ENCODE assay signal across 1 cellular context in the genomic region with DNA sequence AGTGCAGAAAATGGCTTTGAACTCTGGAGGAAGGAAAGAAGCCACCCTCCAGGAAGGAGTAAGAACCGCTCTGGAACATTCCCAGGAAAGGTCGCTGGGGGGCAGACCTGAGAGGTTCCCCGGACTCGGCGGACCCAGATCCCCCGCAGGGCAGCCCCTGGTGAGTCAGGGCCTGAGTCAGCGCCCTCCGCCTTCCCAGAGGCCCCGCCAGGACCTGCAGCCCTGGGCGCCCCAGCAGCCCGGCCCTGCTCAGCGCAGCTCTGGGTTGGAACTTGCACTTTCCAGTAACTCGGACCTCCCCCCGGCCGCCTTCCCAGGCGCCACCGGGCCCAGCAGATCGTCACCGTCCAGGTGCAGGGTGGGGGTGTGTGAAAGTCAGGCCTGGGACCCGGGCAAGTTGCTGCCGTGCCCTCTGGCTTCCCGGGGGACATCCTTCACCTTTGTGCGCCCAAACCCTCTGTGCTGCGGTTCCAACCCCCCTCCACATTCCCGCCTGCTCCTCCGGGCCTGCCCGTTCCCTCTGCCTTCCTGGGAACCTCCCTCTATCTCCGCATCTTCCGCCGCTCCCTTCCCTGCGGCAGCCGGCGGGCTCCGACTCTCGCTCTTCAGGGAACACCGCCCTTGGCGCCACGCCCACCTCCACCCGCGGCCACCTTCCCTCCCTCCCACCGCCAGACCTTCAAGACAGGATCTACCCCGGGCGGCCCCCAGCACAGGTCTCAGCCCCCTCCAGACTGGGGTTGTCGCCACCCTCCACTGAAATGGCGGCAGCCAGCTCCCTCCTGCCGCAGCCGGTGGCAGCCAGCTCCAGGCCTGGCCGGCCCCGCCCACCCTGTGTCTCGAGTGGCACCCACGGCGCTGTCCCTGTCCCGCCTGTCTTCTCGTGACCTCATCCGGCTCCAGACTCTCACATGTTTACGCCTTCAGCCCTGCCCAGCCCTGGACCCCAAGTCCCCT.
TF ChIP-seq lines count a peak whose summit lies in the region.

No MANE protein-coding gene starts in this region.

TF ChIP-seq in HepG2, 621 proteins besides CTCF, POLR2A, EP300 and RAD21 (continued from another document and continues in another):
- TF ChIP-seq, protein P1, sequence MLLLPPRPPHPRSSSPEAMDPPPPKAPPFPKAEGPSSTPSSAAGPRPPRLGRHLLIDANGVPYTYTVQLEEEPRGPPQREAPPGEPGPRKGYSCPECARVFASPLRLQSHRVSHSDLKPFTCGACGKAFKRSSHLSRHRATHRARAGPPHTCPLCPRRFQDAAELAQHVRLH (CRISPR knock-in tag; IDR thresholded peaks at IDR 0.05; ENCODE audit: borderline replicate concordance, low read depth) = no peak
- TF ChIP-seq KAT2B (IDR thresholded peaks at IDR 0.05; ENCODE audit: borderline replicate concordance, low read depth, low read length) (no peak), CHD2 (IDR thresholded peaks at IDR 0.05; ENCODE audit: low read depth, low read length) (no peak), NR2F1 (CRISPR knock-in tag; IDR thresholded peaks at IDR 0.05) (0 out of 4 replicates have a peak, but pooled peaks have one; percentile 5 to 49), HDAC6 (IDR thresholded peaks at IDR 0.05; ENCODE audit: low read depth, low read length) (no peak), ZNF354B (CRISPR knock-in tag; IDR thresholded peaks at IDR 0.05) (no peak), ERF (CRISPR knock-in tag; IDR thresholded peaks at IDR 0.05) (peak; percentile 82), MAFG (CRISPR knock-in tag; IDR thresholded peaks at IDR 0.05) (peak; percentile 90), BRD4 (CRISPR knock-in tag; IDR thresholded peaks at IDR 0.05) (0 out of 2 replicates have a peak, but pooled peaks have one; percentile 45), GATAD1 (CRISPR knock-in tag; IDR thresholded peaks at IDR 0.05) (peak; percentile 49; the same call in 1 of the 2 replicates), ZNF431 (CRISPR knock-in tag; IDR thresholded peaks at IDR 0.05; ENCODE audit: borderline replicate concordance, low read depth) (no peak), ZNF713 (CRISPR knock-in tag; IDR thresholded peaks at IDR 0.05) (no peak), NPAS2 (CRISPR knock-in tag; IDR thresholded peaks at IDR 0.05; ENCODE audit: borderline replicate concordance) (no peak), ZNF143 (CRISPR knock-in tag; IDR thresholded peaks at IDR 0.05) (peak; percentile 81), KLF15 (CRISPR knock-in tag; IDR thresholded peaks at IDR 0.05; ENCODE audit: borderline replicate concordance) (no peak; the same call in 1 of the 2 replicates), ZMAT3 (CRISPR knock-in tag; conservative IDR thresholded peaks at IDR 0.05) (peak; percentile 44; the same call in 1 of the 2 replicates), CHD4 (IDR thresholded peaks at IDR 0.05; ENCODE audit: borderline replicate concordance, low read length) (no peak), KDM3A (CRISPR knock-in tag; IDR thresholded peaks at IDR 0.05; ENCODE audit: low read depth) (0 out of 2 replicates have a peak, but pooled peaks have one; percentile 0), TEAD2 (CRISPR knock-in tag; IDR thresholded peaks at IDR 0.05) (no peak), ZC3H13 (CRISPR knock-in tag; IDR thresholded peaks at IDR 0.05) (no peak), ZFY (CRISPR knock-in tag; IDR thresholded peaks at IDR 0.05) (peak; percentile 86), TRIM24 (CRISPR knock-in tag; IDR thresholded peaks at IDR 0.05) (no peak), KDM5A (IDR thresholded peaks at IDR 0.05; ENCODE audit: borderline replicate concordance, low read length) (no peak), SATB2 (CRISPR knock-in tag; IDR thresholded peaks at IDR 0.05) (no peak), LCORL (IDR thresholded peaks at IDR 0.05) (no peak), LCORL (CRISPR knock-in tag; IDR thresholded peaks at IDR 0.05) (peak; percentile 86), ZNF570 (CRISPR knock-in tag; IDR thresholded peaks at IDR 0.05; ENCODE audit: borderline replicate concordance) (no peak)
- TF ChIP-seq, protein P2, sequence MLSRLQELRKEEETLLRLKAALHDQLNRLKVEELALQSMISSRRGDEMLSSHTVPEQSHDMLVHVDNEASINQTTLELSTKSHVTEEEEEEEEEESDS (CRISPR knock-in tag; IDR thresholded peaks at IDR 0.05; ENCODE audit: borderline replicate concordance) = no peak
- TF ChIP-seq, protein P3, sequence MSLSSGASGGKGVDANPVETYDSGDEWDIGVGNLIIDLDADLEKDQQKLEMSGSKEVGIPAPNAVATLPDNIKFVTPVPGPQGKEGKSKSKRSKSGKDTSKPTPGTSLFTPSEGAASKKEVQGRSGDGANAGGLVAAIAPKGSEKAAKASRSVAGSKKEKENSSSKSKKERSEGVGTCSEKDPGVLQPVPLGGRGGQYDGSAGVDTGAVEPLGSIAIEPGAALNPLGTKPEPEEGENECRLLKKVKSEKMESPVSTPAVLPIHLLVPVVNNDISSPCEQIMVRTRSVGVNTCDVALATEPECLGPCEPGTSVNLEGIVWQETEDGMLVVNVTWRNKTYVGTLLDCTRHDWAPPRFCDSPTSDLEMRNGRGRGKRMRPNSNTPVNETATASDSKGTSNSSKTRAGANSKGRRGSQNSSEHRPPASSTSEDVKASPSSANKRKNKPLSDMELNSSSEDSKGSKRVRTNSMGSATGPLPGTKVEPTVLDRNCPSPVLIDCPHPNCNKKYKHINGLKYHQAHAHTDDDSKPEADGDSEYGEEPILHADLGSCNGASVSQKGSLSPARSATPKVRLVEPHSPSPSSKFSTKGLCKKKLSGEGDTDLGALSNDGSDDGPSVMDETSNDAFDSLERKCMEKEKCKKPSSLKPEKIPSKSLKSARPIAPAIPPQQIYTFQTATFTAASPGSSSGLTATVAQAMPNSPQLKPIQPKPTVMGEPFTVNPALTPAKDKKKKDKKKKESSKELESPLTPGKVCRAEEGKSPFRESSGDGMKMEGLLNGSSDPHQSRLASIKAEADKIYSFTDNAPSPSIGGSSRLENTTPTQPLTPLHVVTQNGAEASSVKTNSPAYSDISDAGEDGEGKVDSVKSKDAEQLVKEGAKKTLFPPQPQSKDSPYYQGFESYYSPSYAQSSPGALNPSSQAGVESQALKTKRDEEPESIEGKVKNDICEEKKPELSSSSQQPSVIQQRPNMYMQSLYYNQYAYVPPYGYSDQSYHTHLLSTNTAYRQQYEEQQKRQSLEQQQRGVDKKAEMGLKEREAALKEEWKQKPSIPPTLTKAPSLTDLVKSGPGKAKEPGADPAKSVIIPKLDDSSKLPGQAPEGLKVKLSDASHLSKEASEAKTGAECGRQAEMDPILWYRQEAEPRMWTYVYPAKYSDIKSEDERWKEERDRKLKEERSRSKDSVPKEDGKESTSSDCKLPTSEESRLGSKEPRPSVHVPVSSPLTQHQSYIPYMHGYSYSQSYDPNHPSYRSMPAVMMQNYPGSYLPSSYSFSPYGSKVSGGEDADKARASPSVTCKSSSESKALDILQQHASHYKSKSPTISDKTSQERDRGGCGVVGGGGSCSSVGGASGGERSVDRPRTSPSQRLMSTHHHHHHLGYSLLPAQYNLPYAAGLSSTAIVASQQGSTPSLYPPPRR (CRISPR knock-in tag; IDR thresholded peaks at IDR 0.05; ENCODE audit: borderline replicate concordance) = peak; percentile 44; the same call in 1 of the 2 replicates
- TF ChIP-seq, protein P4, sequence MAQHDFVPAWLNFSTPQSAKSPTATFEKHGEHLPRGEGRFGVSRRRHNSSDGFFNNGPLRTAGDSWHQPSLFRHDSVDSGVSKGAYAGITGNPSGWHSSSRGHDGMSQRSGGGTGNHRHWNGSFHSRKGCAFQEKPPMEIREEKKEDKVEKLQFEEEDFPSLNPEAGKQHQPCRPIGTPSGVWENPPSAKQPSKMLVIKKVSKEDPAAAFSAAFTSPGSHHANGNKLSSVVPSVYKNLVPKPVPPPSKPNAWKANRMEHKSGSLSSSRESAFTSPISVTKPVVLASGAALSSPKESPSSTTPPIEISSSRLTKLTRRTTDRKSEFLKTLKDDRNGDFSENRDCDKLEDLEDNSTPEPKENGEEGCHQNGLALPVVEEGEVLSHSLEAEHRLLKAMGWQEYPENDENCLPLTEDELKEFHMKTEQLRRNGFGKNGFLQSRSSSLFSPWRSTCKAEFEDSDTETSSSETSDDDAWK (CRISPR knock-in tag; IDR thresholded peaks at IDR 0.05) = no peak
- TF ChIP-seq, protein P5, sequence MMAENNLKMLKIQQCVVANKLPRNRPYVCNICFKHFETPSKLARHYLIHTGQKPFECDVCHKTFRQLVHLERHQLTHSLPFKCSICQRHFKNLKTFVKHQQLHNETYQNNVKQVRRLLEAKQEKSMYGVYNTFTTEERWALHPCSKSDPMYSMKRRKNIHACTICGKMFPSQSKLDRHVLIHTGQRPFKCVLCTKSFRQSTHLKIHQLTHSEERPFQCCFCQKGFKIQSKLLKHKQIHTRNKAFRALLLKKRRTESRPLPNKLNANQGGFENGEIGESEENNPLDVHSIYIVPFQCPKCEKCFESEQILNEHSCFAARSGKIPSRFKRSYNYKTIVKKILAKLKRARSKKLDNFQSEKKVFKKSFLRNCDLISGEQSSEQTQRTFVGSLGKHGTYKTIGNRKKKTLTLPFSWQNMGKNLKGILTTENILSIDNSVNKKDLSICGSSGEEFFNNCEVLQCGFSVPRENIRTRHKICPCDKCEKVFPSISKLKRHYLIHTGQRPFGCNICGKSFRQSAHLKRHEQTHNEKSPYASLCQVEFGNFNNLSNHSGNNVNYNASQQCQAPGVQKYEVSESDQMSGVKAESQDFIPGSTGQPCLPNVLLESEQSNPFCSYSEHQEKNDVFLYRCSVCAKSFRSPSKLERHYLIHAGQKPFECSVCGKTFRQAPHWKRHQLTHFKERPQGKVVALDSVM (CRISPR knock-in tag; IDR thresholded peaks at IDR 0.05) = peak; percentile 64; the same call in 1 of the 2 replicates
- TF ChIP-seq, protein P6, sequence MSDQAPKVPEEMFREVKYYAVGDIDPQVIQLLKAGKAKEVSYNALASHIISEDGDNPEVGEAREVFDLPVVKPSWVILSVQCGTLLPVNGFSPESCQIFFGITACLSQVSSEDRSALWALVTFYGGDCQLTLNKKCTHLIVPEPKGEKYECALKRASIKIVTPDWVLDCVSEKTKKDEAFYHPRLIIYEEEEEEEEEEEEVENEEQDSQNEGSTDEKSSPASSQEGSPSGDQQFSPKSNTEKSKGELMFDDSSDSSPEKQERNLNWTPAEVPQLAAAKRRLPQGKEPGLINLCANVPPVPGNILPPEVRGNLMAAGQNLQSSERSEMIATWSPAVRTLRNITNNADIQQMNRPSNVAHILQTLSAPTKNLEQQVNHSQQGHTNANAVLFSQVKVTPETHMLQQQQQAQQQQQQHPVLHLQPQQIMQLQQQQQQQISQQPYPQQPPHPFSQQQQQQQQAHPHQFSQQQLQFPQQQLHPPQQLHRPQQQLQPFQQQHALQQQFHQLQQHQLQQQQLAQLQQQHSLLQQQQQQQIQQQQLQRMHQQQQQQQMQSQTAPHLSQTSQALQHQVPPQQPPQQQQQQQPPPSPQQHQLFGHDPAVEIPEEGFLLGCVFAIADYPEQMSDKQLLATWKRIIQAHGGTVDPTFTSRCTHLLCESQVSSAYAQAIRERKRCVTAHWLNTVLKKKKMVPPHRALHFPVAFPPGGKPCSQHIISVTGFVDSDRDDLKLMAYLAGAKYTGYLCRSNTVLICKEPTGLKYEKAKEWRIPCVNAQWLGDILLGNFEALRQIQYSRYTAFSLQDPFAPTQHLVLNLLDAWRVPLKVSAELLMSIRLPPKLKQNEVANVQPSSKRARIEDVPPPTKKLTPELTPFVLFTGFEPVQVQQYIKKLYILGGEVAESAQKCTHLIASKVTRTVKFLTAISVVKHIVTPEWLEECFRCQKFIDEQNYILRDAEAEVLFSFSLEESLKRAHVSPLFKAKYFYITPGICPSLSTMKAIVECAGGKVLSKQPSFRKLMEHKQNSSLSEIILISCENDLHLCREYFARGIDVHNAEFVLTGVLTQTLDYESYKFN (CRISPR knock-in tag; conservative IDR thresholded peaks at IDR 0.05) = peak; percentile 75
- TF ChIP-seq, protein P7, sequence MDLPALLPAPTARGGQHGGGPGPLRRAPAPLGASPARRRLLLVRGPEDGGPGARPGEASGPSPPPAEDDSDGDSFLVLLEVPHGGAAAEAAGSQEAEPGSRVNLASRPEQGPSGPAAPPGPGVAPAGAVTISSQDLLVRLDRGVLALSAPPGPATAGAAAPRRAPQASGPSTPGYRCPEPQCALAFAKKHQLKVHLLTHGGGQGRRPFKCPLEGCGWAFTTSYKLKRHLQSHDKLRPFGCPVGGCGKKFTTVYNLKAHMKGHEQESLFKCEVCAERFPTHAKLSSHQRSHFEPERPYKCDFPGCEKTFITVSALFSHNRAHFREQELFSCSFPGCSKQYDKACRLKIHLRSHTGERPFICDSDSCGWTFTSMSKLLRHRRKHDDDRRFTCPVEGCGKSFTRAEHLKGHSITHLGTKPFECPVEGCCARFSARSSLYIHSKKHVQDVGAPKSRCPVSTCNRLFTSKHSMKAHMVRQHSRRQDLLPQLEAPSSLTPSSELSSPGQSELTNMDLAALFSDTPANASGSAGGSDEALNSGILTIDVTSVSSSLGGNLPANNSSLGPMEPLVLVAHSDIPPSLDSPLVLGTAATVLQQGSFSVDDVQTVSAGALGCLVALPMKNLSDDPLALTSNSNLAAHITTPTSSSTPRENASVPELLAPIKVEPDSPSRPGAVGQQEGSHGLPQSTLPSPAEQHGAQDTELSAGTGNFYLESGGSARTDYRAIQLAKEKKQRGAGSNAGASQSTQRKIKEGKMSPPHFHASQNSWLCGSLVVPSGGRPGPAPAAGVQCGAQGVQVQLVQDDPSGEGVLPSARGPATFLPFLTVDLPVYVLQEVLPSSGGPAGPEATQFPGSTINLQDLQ (CRISPR knock-in tag; IDR thresholded peaks at IDR 0.05) = no peak; the same call in 1 of the 2 replicates
- TF ChIP-seq, protein P8, sequence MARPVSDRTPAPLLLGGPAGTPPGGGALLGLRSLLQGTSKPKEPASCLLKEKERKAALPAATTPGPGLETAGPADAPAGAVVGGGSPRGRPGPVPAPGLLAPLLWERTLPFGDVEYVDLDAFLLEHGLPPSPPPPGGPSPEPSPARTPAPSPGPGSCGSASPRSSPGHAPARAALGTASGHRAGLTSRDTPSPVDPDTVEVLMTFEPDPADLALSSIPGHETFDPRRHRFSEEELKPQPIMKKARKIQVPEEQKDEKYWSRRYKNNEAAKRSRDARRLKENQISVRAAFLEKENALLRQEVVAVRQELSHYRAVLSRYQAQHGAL (CRISPR knock-in tag; IDR thresholded peaks at IDR 0.05; ENCODE audit: not compliant biosample characterization) = no peak
- TF ChIP-seq, protein P9, sequence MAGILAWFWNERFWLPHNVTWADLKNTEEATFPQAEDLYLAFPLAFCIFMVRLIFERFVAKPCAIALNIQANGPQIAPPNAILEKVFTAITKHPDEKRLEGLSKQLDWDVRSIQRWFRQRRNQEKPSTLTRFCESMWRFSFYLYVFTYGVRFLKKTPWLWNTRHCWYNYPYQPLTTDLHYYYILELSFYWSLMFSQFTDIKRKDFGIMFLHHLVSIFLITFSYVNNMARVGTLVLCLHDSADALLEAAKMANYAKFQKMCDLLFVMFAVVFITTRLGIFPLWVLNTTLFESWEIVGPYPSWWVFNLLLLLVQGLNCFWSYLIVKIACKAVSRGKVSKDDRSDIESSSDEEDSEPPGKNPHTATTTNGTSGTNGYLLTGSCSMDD (CRISPR knock-in tag; IDR thresholded peaks at IDR 0.05) = no peak
